In the genomic region with DNA sequence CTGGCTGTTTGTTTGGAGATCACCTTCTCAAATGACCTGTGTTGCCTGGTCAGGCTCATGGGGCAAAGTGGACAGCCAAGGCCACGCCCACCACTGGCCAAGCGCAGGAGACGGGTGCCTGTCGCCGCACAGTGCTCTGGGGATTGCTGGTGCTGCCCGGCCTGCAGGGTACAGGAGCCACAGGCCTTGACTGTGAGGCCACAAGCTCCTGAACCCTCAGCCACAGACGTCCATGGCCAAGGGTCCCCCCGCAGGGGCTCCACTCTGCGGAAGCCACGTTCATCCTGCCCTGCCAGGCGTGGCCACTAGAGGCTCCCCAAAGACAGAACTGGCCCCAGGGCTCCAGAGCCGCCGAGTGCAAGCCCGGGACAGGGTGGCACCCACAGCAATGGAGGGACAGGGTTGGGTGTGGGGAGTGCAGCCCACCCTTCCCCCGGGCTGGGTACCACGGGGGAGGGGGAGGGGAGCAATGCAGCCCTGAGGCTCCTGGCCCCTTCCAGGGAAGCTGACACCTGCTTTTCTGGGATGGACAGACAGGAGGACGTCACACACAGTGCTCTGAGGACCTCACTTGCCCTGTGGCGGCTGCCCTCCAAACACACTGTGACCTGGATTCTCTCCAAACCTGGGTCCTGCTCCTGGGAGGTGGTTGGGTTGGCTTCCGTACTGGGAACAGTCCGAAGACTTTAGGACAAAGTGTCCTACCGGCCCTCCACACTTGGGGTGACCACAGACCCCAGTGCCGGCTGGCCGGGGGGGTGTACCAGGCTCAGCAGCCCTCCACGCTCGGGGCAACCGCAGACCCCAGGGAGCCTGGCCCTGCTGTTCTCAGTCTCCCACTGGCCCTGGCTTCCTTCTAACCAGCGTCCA, we compare ENCODE assay signal across 8 cellular contexts. TPM values are rescaled to one million over a fixed set of nuclear protein-coding genes. Genes with fewer than 3 reads are reported as not detected.
A peak's percentile ranks its signal among the peaks of the same experiment; 100 is the strongest.
DNase-seq lines count a peak whose midpoint lies in the region; ATAC-seq, FAIRE-seq and TF ChIP-seq lines count a peak whose summit lies in the region.

No MANE protein-coding gene starts in this region.

- H3K9me3 Mint-ChIP-seq in naive B cell, result no peaks in the 10 kb centered on the region

- ATAC-seq in A549, result peak; percentile 57 to 80
- ATAC-seq in GM18517 (IDR thresholded peaks at IDR 0.05; ENCODE audit: unreplicated experiment), result peak; percentile 61
- ATAC-seq in naive B cell (ENCODE audit: low read depth in 2 of 2), result peak; percentile 66 to 75

- H3K9me3 ChIP-seq in A549 (no peaks in the 10 kb centered on the region), esophagus muscularis mucosa (no peaks in the 10 kb centered on the region)

- peaks cover 0 to 11% of the 10 kb centered on the region in 2 donors for H3K36me3 Mint-ChIP-seq in naive B cell

- DNase-seq in A549 (ENCODE audit: low read depth in 1 of 2, low spot score in 1 of 2), result peak; percentile 74 to 75
- peak; percentile 71 for DNase-seq in HK-2 (ENCODE audit: unreplicated experiment)
- peak; percentile 84 to 85 for DNase-seq in NOMO-1 (lab: John Stamatoyannopoulos, UW; ENCODE audit: unreplicated experiment in 2 of 2)
- DNase-seq in activated T-cell treated with anti-CD3 and anti-CD28 coated beads for 48 hours (ENCODE audit: low read depth), result peak; percentile 56
- no peak for DNase-seq in esophagus muscularis mucosa (ENCODE audit: extremely low spot score)
- peak; percentile 51 for DNase-seq in naive B cell
- peak; percentile 24 to 70 (median 56) for DNase-seq in stimulated activated naive CD4-positive, alpha-beta T cell (lab: John Stamatoyannopoulos, UW)

- peaks cover 8 to 20% (median 12%) of the 10 kb centered on the region in 3 donors for H3K4me1 Mint-ChIP-seq in naive B cell

- no peak for TF ChIP-seq EP300 in A549 (IDR thresholded peaks at IDR 0.05)
- TF ChIP-seq EP300 in esophagus muscularis mucosa (IDR thresholded peaks at IDR 0.05), result no peak

- CTCF ChIA-PET in A549 (lab: Yijun Ruan, JAX), result interaction anchor here (0.7 to 7.0 kb wide), 16 partner anchors 10 to 443 kb away, joined by 3 to 87 read pairs (median 4); a partner anchor contains a TSS

- no peaks in the 10 kb centered on the region for H3K27me3 ChIP-seq in esophagus muscularis mucosa

- TF ChIP-seq CTCF in A549 (IDR thresholded peaks at IDR 0.05) (peak; percentile 86), esophagus muscularis mucosa (IDR thresholded peaks at IDR 0.05) (peak; percentile 88 to 98 (median 90))

- H3K4me3 ChIP-seq in A549 (peak overlapping the region; percentile 35), esophagus muscularis mucosa (peak overlapping the region; percentile 11 to 46 (median 36))

- peaks cover 6 to 38% (median 9%) of the 10 kb centered on the region in 3 donors for H3K27me3 Mint-ChIP-seq in naive B cell

- H3K4me1 ChIP-seq in A549 (peaks cover 43% of the 10 kb centered on the region), esophagus muscularis mucosa (peaks cover 47 to 93% (median 87%) of the 10 kb centered on the region in 4 donors)

- peak overlapping the region in 2 of 6 donors; percentile 84 to 89 for H3K27ac Mint-ChIP-seq in naive B cell

- no peak for FAIRE-seq in A549 (lab: Jason Lieb, UNC)

- TF ChIP-seq RAD21 in A549 (conservative IDR thresholded peaks at IDR 0.05 in 1 of 2, IDR thresholded peaks at IDR 0.05 in 1 of 2), result peak; percentile 80 to 90

- H3K4me2 ChIP-seq in A549, result peak overlapping the region; percentile 98

- H3K4me3 Mint-ChIP-seq in naive B cell, result no peak overlapping the region

- WGBS in A549 (ENCODE audit: missing lambda C conversion rate), result 4% methylated on average over 7 of the region's 27 CpGs
- WGBS in esophagus muscularis mucosa, result 28% methylated on average over 9 of the region's 27 CpGs

- POLR2A ChIA-PET in A549 (lab: Yijun Ruan, JAX), result no interaction called here

- H3K36me3 ChIP-seq in esophagus muscularis mucosa, result peaks cover 0 to 5% (median 2%) of the 10 kb centered on the region in 4 donors

- intact Hi-C loops in esophagus muscularis mucosa (cut with DNase I), result loop anchor here (5.0 to 10.0 kb wide), 2 partner anchors 93 to 231 kb away; no protein-coding TSS in a partner anchor

- TF ChIP-seq POLR2A in A549 (IDR thresholded peaks at IDR 0.05; ENCODE audit: low read length) (no peak), esophagus muscularis mucosa (IDR thresholded peaks at IDR 0.05; ENCODE audit: low read depth) (no peak)

- H3K27ac ChIP-seq in A549, result peak overlapping the region; percentile 66 to 88; a peak in 5 of 6 replicates
- H3K27ac ChIP-seq in esophagus muscularis mucosa (replicated peaks in 1 of 4), result peak overlapping the region; percentile 75 to 81 (median 76)

TF ChIP-seq in A549, 52 proteins besides CTCF, POLR2A, EP300 and RAD21:
- TF ChIP-seq, protein P1, sequence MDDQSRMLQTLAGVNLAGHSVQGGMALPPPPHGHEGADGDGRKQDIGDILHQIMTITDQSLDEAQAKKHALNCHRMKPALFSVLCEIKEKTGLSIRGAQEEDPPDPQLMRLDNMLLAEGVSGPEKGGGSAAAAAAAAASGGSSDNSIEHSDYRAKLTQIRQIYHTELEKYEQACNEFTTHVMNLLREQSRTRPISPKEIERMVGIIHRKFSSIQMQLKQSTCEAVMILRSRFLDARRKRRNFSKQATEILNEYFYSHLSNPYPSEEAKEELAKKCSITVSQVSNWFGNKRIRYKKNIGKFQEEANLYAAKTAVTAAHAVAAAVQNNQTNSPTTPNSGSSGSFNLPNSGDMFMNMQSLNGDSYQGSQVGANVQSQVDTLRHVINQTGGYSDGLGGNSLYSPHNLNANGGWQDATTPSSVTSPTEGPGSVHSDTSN (IDR thresholded peaks at IDR 0.05), result peak; percentile 21; the same call in 1 of the 2 replicates
- TF ChIP-seq FOSB (CRISPR knock-in tag; IDR thresholded peaks at IDR 0.05), result no peak
- no peak for TF ChIP-seq RNF2 (IDR thresholded peaks at IDR 0.05; ENCODE audit: borderline replicate concordance, low read depth)
- TF ChIP-seq EHMT2 (IDR thresholded peaks at IDR 0.05; ENCODE audit: low read depth), result no peak
- TF ChIP-seq SMC3 (IDR thresholded peaks at IDR 0.05), result peak; percentile 67
- TF ChIP-seq KDM5A (IDR thresholded peaks at IDR 0.05), result peak; percentile 34; the same call in 1 of the 2 replicates

RNA-seq across cellular contexts. Expression of a gene that starts 21.5 kb away (rescaled TPM):
- polyA plus RNA-seq in A549 (2011; rRNA removed), result 1.0 and 1.2 TPM in 2 replicates
- 1.1 and 1.3 TPM in 2 replicates for polyA plus RNA-seq in A549 (2012; cell fraction: cytosol; rRNA removed)
- 2.4 and 3.6 TPM in 2 replicates for polyA plus RNA-seq in A549 (2012; cell fraction: nucleus; rRNA removed)
- polyA plus RNA-seq in A549 (2017; fragmentation: RNase III; extraction: RNeasy Plus Mini Kit Qiagen cat#74134 plus additional on column Dnase treatment), result 1.2 to 1.5 TPM (median 1.4 TPM) in 3 replicates
- polyA minus RNA-seq in A549 (2011; rRNA and poly(A)+ RNA removed), result 1.8 and 2.6 TPM in 2 replicates
- total RNA-seq in esophagus muscularis mucosa, result 10 to 100 TPM; 19.5 to 45.7 (median 34.5) TPM
- under 1 TPM in 1 of 6 donors, not detected in 5; 0.11 TPM for polyA plus RNA-seq in naive B cell (ENCODE audit: low read depth in 6 of 6)

RNA-seq across cellular contexts. Expression of a gene that starts 59.6 kb away (rescaled TPM):
- polyA plus RNA-seq in A549 (2011; rRNA removed) (10.5 and 11.1 TPM in 2 replicates), A549 (2017; fragmentation: RNase III; extraction: RNeasy Plus Mini Kit Qiagen cat#74134 plus additional on column Dnase treatment) (10.6 to 10.8 TPM (median 10.8 TPM) in 3 replicates), naive B cell (ENCODE audit: low read depth in 6 of 6) (1 to 10 TPM in 5 of 6 donors, not detected in 1; 1.9 to 7.8 (median 2.9) TPM)
- 18.5 and 18.8 TPM in 2 replicates for polyA plus RNA-seq in A549 (2012; cell fraction: cytosol; rRNA removed)
- polyA plus RNA-seq in A549 (2012; cell fraction: nucleus; rRNA removed), result 31.0 and 35.4 TPM in 2 replicates
- polyA minus RNA-seq in A549 (2011; rRNA and poly(A)+ RNA removed), result 16.0 and 18.1 TPM in 2 replicates
- 1 to 10 TPM in 3 of 4 donors, under 1 TPM in 1; 0.83 to 1.8 (median 1.5) TPM for total RNA-seq in esophagus muscularis mucosa
